In genomic region chr4:77044458-77045124, GRCh38 we compare ENCODE assay signal across 9 cellular contexts. TPM values are rescaled to one million over a fixed set of nuclear protein-coding genes. Genes with fewer than 3 reads are reported as not detected.
A peak's percentile ranks its signal among the peaks of the same experiment; 100 is the strongest.
DNase-seq lines count a peak whose midpoint lies in the region; ATAC-seq lines count a peak whose summit lies in the region.
"Had no signal": no experiment of that assay in that cellular context is flagged by ENCODE, and none has a peak within 500 bp of the region (broad histone marks: within the 10 kb centered on the region; RNA-seq: fewer than 3 reads in every experiment).

No MANE protein-coding gene starts in this region.

- H3K9ac ChIP-seq in Karpas-422 (ENCODE audit: low read length), result no peak overlapping the region
- H3K9ac ChIP-seq: BLaER1 treated with 17β-estradiol and CSF1 and Interleukin-3, amounts not matched to agents 10 nM and 100 nM had no signal

- H3K9me2 ChIP-seq in Karpas-422 (replicated peaks; ENCODE audit: insufficient read depth, low read length), result no peaks in the 10 kb centered on the region

- no peaks in the 10 kb centered on the region for H3K27me3 ChIP-seq in Karpas-422 (ENCODE audit: low read length)
- H3K27me3 ChIP-seq: BLaER1 treated with 17β-estradiol and CSF1 and Interleukin-3, amounts not matched to agents 10 nM and 100 nM had no signal

- no peaks in the 10 kb centered on the region for H4K20me1 ChIP-seq in Karpas-422 (ENCODE audit: insufficient read depth, low read depth, low read length)

- no peaks in the 10 kb centered on the region for H3K4me1 ChIP-seq in Karpas-422 (ENCODE audit: low read length)

- H3K36me3 ChIP-seq in Karpas-422 (ENCODE audit: insufficient read depth, low read length), result peaks cover 11% of the 10 kb centered on the region; the same call in 1 of the 2 replicates

- no peak overlapping the region for H3K4me3 Mint-ChIP-seq in activated naive CD8-positive, alpha-beta T cell treated with anti-CD3 and anti-CD28 coated beads, Interleukin-2, amount 50 U/mL, for 24 hours

- no peaks in the 10 kb centered on the region for H3K9me3 Mint-ChIP-seq in activated naive CD8-positive, alpha-beta T cell treated with anti-CD3 and anti-CD28 coated beads, Interleukin-2, amount 50 U/mL, for 24 hours

- no peaks in the 10 kb centered on the region for H3K79me2 ChIP-seq in Karpas-422 (ENCODE audit: low read length)

- ATAC-seq in activated naive CD8-positive, alpha-beta T cell treated with anti-CD3 and anti-CD28 coated beads, Interleukin-2, amount 50 U/mL, for 24 hours, result peak; percentile 41
- ATAC-seq in GM18868 (IDR thresholded peaks at IDR 0.05; ENCODE audit: unreplicated experiment), result no peak

- no peaks in the 10 kb centered on the region for H3K9me3 ChIP-seq in Karpas-422 (ENCODE audit: low read length)

- H3K36me3 Mint-ChIP-seq in activated naive CD8-positive, alpha-beta T cell treated with anti-CD3 and anti-CD28 coated beads, Interleukin-2, amount 50 U/mL, for 24 hours (ENCODE audit: low read depth), result peaks cover 32% of the 10 kb centered on the region

- 0 out of 2 replicates have a peak overlapping the region, but pooled peaks have one; percentile 13 for H3K27ac ChIP-seq in Karpas-422 (ENCODE audit: low read length)
- H3K27ac ChIP-seq: BLaER1 treated with 17β-estradiol and CSF1 and Interleukin-3, amounts not matched to agents 10 nM and 100 nM had no signal

- peak; percentile 14 for DNase-seq in DMS153 treated with DMSO at 0.1 percent for 48 hours (lab: John Stamatoyannopoulos, UW; ENCODE audit: unreplicated experiment)
- DNase-seq in DMS153 (lab: John Stamatoyannopoulos, UW), result no peak
- DNase-seq in Karpas-422, result peak; percentile 67
- no peak for DNase-seq in activated naive CD8-positive, alpha-beta T cell treated with anti-CD3 and anti-CD28 coated beads, Interleukin-2, amount 50 U/mL, for 24 hours
- peak; percentile 64 for DNase-seq in iris pigment epithelial cell (ENCODE audit: low read depth)
- peak; percentile 57 for DNase-seq in stromal cell of bone marrow (ENCODE audit: low read depth)
- no peak for DNase-seq in GOT3 (lab: John Stamatoyannopoulos, UW)

- H3K27me3 Mint-ChIP-seq in activated naive CD8-positive, alpha-beta T cell treated with anti-CD3 and anti-CD28 coated beads, Interleukin-2, amount 50 U/mL, for 24 hours, result no peaks in the 10 kb centered on the region

- H3K4me3 ChIP-seq in Karpas-422 (ENCODE audit: low read length), result no peak overlapping the region
- H3K4me3 ChIP-seq: BLaER1 treated with 17β-estradiol and CSF1 and Interleukin-3, amounts not matched to agents 10 nM and 100 nM had no signal

- H3K4me2 ChIP-seq in Karpas-422 (ENCODE audit: low read depth, low read length, poor library complexity, severe bottlenecking), result no peak overlapping the region
- H3K4me2 ChIP-seq: BLaER1 treated with 17β-estradiol and CSF1 and Interleukin-3, amounts not matched to agents 10 nM and 100 nM had no signal

- no peak overlapping the region for H2AFZ ChIP-seq in Karpas-422 (ENCODE audit: low read length)

- no peak overlapping the region for H3K27ac Mint-ChIP-seq in activated naive CD8-positive, alpha-beta T cell treated with anti-CD3 and anti-CD28 coated beads, Interleukin-2, amount 50 U/mL, for 24 hours

- peaks cover 14% of the 10 kb centered on the region for H3K4me1 Mint-ChIP-seq in activated naive CD8-positive, alpha-beta T cell treated with anti-CD3 and anti-CD28 coated beads, Interleukin-2, amount 50 U/mL, for 24 hours

RNA-seq across cellular contexts. Expression of gene CCNI, which starts 31.2 kb away (rescaled TPM):
- 54.1 and 105 TPM in 2 replicates for total RNA-seq in Karpas-422 (2014; rRNA removed; shearing (Covaris generic); ENCODE audit: low replicate concordance)

Comparison
In these comparisons a context has a peak if more than half of its experiments do, and no peak if none do; other contexts are left out.
1. DNase-seq: peak in DMS153 treated with DMSO at 0.1 percent for 48 hours (single experiment), Karpas-422 (single experiment), iris pigment epithelial cell (single experiment) and stromal cell of bone marrow (single experiment); none in DMS153 (single experiment), activated naive CD8-positive, alpha-beta T cell treated with anti-CD3 and anti-CD28 coated beads, Interleukin-2, amount 50 U/mL, for 24 hours (single experiment) and GOT3 (single experiment).